In genomic region chr7:66100408-66101050, GRCh38 we compare ENCODE assay signal across 8 cellular contexts. TPM values are rescaled to one million over a fixed set of nuclear protein-coding genes. Genes with fewer than 3 reads are reported as not detected.
DNase-seq lines count a peak whose midpoint lies in the region; ATAC-seq and TF ChIP-seq lines count a peak whose summit lies in the region.

No MANE protein-coding gene starts in this region.

- CTCF ChIA-PET in AG04450 (lab: Charles Lee), result no interaction called here
- CTCF ChIA-PET in HCT116 (lab: Charles Lee), result no interaction called here

- no peaks in the 10 kb centered on the region for H4K20me1 ChIP-seq in HCT116 (ENCODE audit: insufficient read depth)

- no peaks in the 10 kb centered on the region for H3K36me3 Mint-ChIP-seq in activated T-helper 2 cell treated with anti-CD3 and anti-CD28 coated beads, Interferon-gamma antibody, Interleukin-2, Interleukin-4, amounts not matched to agents 10 μg/mL and 5 μg/mL and 100 μg/mL, durations not matched to agents 14 hours and 24 hours and 36 hours (ENCODE audit: low read depth)

- H3K27me3 ChIP-seq in AG04450 (ENCODE audit: control insufficient read depth, insufficient read depth, low read length) (no peaks in the 10 kb centered on the region), HCT116 (ENCODE audit: insufficient read depth, low read length) (no peaks in the 10 kb centered on the region), aorta (ENCODE audit: control insufficient read depth in 1 of 2, insufficient read depth in 2 of 2, low read length in 1 of 2) (no peaks in the 10 kb centered on the region)

- RAD21 ChIA-PET in HCT116 (lab: Charles Lee; ENCODE audit: low non-redundant PET in 1 of 2, low total read pairs in 2 of 2, uncharacterized antibody in 2 of 2, unreplicated experiment in 2 of 2), result no interaction called here

- POLR2A ChIA-PET in AG04450 (lab: Yijun Ruan, JAX), result interaction anchor here (0.7 to 1.7 kb wide), 5 partner anchors 11 to 430 kb away, joined by 3 to 14 read pairs (median 5); partner anchors contain the start of genes ASL and CRCP
- POLR2A ChIA-PET in HCT116 (lab: Charles Lee), result interaction anchor here (0.7 kb wide), 1 partner anchor 18 kb away, joined by 3 read pairs; no protein-coding TSS in a partner anchor

- peaks cover 7% of the 10 kb centered on the region for H3K4me1 Mint-ChIP-seq in activated T-helper 2 cell treated with anti-CD3 and anti-CD28 coated beads, Interferon-gamma antibody, Interleukin-2, Interleukin-4, amounts not matched to agents 10 μg/mL and 5 μg/mL and 100 μg/mL, durations not matched to agents 14 hours and 24 hours and 36 hours (ENCODE audit: low read depth)

- DNase-seq in AG04450 (ENCODE audit: low read depth, low spot score), result no peak
- DNase-seq in HCT116 (ENCODE audit: low read depth, low spot score), result no peak
- no peak for DNase-seq in activated T-helper 2 cell treated with anti-CD3 and anti-CD28 coated beads, Interferon-gamma antibody, Interleukin-2, Interleukin-4, amounts not matched to agents 10 μg/mL and 5 μg/mL and 100 μg/mL, durations not matched to agents 14 hours and 24 hours and 36 hours (ENCODE audit: low spot score)
- DNase-seq in lower leg skin (ENCODE audit: low spot score in 2 of 2), result no peak
- no peak for DNase-seq in aorta
- no peak for DNase-seq in GM19240 (ENCODE audit: insufficient read length, low spot score)

- TSS peak; percentile 81 for BruUV-seq in HCT116 (replicated peaks; lab: Mats Ljungman, UMichigan)

- peak overlapping the region; percentile 96 for H3K4me2 ChIP-seq in HCT116 (ENCODE audit: low read length)

- no peak for TF ChIP-seq RAD21 in HCT116 (IDR thresholded peaks at IDR 0.05; ENCODE audit: low read depth)

- intact Hi-C loops in HCT116 (cut with micrococcal nuclease), result no loop called here
- intact Hi-C loops in activated T-helper 2 cell treated with anti-CD3 and anti-CD28 coated beads, Interferon-gamma antibody, Interleukin-2, Interleukin-4, amounts not matched to agents 10 μg/mL and 5 μg/mL and 100 μg/mL, durations not matched to agents 14 hours and 24 hours and 36 hours (cut with micrococcal nuclease), result loop anchor here (2.0 kb wide), 1 partner anchor 14 kb away; the partner anchor contains the start of gene CRCP
- intact Hi-C loops in lower leg skin (cut with DNase I; ENCODE audit: low total_unique reads), result no loop called here
- intact Hi-C loops in aorta (cut with DNase I), result no loop called here

- peak overlapping the region; percentile 74 for H3K9ac ChIP-seq in HCT116 (ENCODE audit: low read length)

- no peak overlapping the region for H2AFZ ChIP-seq in HCT116 (ENCODE audit: low read depth, low read length, poor library complexity, severe bottlenecking)

- WGBS in lower leg skin, 2 donors, result 49 to 54% methylated on average over 12 of the region's 12 CpGs
- 47 to 50% methylated on average over 12 of the region's 12 CpGs for WGBS in aorta, 2 donors

- TF ChIP-seq CTCF in AG04450 (IDR thresholded peaks at IDR 0.05; ENCODE audit: low read depth, low read length), result no peak
- no peak for TF ChIP-seq CTCF in HCT116 (IDR thresholded peaks at IDR 0.05 in 2 of 3, conservative IDR thresholded peaks at IDR 0.05 in 1 of 3; ENCODE audit: borderline replicate concordance in 1 of 3, insufficient read depth in 1 of 3, low read depth in 2 of 3, low read length in 2 of 3)
- no peak for TF ChIP-seq CTCF in lower leg skin (IDR thresholded peaks at IDR 0.05)

- no peak for TF ChIP-seq POLR2A in HCT116 (IDR thresholded peaks at IDR 0.05; ENCODE audit: borderline replicate concordance, extremely low read depth, insufficient read depth, insufficient read length)
- no peak for TF ChIP-seq POLR2A in lower leg skin (IDR thresholded peaks at IDR 0.05)

- no peaks in the 10 kb centered on the region for H3K9me3 Mint-ChIP-seq in activated T-helper 2 cell treated with anti-CD3 and anti-CD28 coated beads, Interferon-gamma antibody, Interleukin-2, Interleukin-4, amounts not matched to agents 10 μg/mL and 5 μg/mL and 100 μg/mL, durations not matched to agents 14 hours and 24 hours and 36 hours

- no peaks in the 10 kb centered on the region for H3K79me2 ChIP-seq in HCT116 (ENCODE audit: insufficient read depth, low read length)

- ATAC-seq in HCT116, result peak; percentile 13
- ATAC-seq in aorta (ENCODE audit: low FRiP score), result no peak
- ATAC-seq in GM18873 (IDR thresholded peaks at IDR 0.05; ENCODE audit: low FRiP score, unreplicated experiment), result no peak
- ATAC-seq in GM21423 (IDR thresholded peaks at IDR 0.05; ENCODE audit: unreplicated experiment), result no peak

- H3K27ac Mint-ChIP-seq in activated T-helper 2 cell treated with anti-CD3 and anti-CD28 coated beads, Interferon-gamma antibody, Interleukin-2, Interleukin-4, amounts not matched to agents 10 μg/mL and 5 μg/mL and 100 μg/mL, durations not matched to agents 14 hours and 24 hours and 36 hours, result peak overlapping the region; percentile 81

- no peaks in the 10 kb centered on the region for H3K9me2 ChIP-seq in HCT116 (ENCODE audit: insufficient read depth)

- peak overlapping the region; percentile 59 for H3K4me3 ChIP-seq in AG04450 (ENCODE audit: low read depth, low read length)
- peak overlapping the region; percentile 54 to 62 for H3K4me3 ChIP-seq in HCT116 (replicated peaks in 1 of 2; ENCODE audit: low read depth in 1 of 2, low read length in 2 of 2)
- peak overlapping the region; percentile 6 for H3K4me3 ChIP-seq in lower leg skin (ENCODE audit: low read depth, poor library complexity, severe bottlenecking)
- peak overlapping the region in 1 of 2 donors; percentile 1 for H3K4me3 ChIP-seq in aorta (ENCODE audit: low read length in 2 of 2)

- H3K4me1 ChIP-seq in HCT116 (ENCODE audit: control insufficient read depth in 1 of 2, insufficient read depth in 2 of 2, low read length in 2 of 2) (peaks cover 40 to 62% of the 10 kb centered on the region in 2 experiments), aorta (ENCODE audit: control insufficient read depth in 1 of 2, insufficient read depth in 2 of 2, low read length in 2 of 2) (no peaks in the 10 kb centered on the region)

- H3K36me3 ChIP-seq in HCT116 (ENCODE audit: control insufficient read depth in 1 of 2, insufficient read depth in 2 of 2, low read length in 2 of 2) (no peaks in the 10 kb centered on the region), aorta (ENCODE audit: control insufficient read depth in 1 of 2, insufficient read depth in 2 of 2, low read length in 1 of 2) (no peaks in the 10 kb centered on the region)

- peak overlapping the region; percentile 78 for H3K4me3 Mint-ChIP-seq in activated T-helper 2 cell treated with anti-CD3 and anti-CD28 coated beads, Interferon-gamma antibody, Interleukin-2, Interleukin-4, amounts not matched to agents 10 μg/mL and 5 μg/mL and 100 μg/mL, durations not matched to agents 14 hours and 24 hours and 36 hours (ENCODE audit: low read depth)

- no peaks in the 10 kb centered on the region for H3K27me3 Mint-ChIP-seq in activated T-helper 2 cell treated with anti-CD3 and anti-CD28 coated beads, Interferon-gamma antibody, Interleukin-2, Interleukin-4, amounts not matched to agents 10 μg/mL and 5 μg/mL and 100 μg/mL, durations not matched to agents 14 hours and 24 hours and 36 hours (ENCODE audit: low read depth)

- H3K9me3 ChIP-seq in AG04450 (ENCODE audit: control insufficient read depth, insufficient read depth, low read length) (no peaks in the 10 kb centered on the region), HCT116 (ENCODE audit: control insufficient read depth in 1 of 2, insufficient read depth in 1 of 2, low read depth in 1 of 2, low read length in 2 of 2) (no peaks in the 10 kb centered on the region), aorta (ENCODE audit: control insufficient read depth, low read length) (no peaks in the 10 kb centered on the region)

- H3K27ac ChIP-seq in AG04450 (ENCODE audit: low read depth, low read length), result peak overlapping the region; percentile 75
- peak overlapping the region; percentile 99 for H3K27ac ChIP-seq in HCT116 (ENCODE audit: low read depth, low read length)
- H3K27ac ChIP-seq in aorta (ENCODE audit: low read depth in 1 of 2, low read length in 2 of 2), result peak overlapping the region; percentile 61 to 79

TF ChIP-seq in HCT116, 20 proteins besides CTCF, POLR2A, EP300 and RAD21 (continues in another document):
- TF ChIP-seq CBX3 (IDR thresholded peaks at IDR 0.05; ENCODE audit: low read depth) (no peak), ZNF274 (IDR thresholded peaks at IDR 0.05; ENCODE audit: low read depth, low read length) (no peak), POLR2AphosphoS5 (IDR thresholded peaks at IDR 0.05; ENCODE audit: low read depth, low read length) (no peak; the same call in 1 of the 2 replicates), YY1 (IDR thresholded peaks at IDR 0.05; ENCODE audit: extremely low read depth, insufficient replicate concordance, low read depth, low read length) (no peak), SRF (IDR thresholded peaks at IDR 0.05; ENCODE audit: low read depth) (no peak), JUND (IDR thresholded peaks at IDR 0.05) (no peak), SP1 (IDR thresholded peaks at IDR 0.05; ENCODE audit: low read depth) (no peak), FOSL1 (IDR thresholded peaks at IDR 0.05; ENCODE audit: low read depth) (no peak), EZH2 (IDR thresholded peaks at IDR 0.05) (no peak)

RNA-seq across cellular contexts. Expression of gene CRCP, which starts 14.1 kb away (rescaled TPM):
- polyA plus RNA-seq in AG04450 (2011; rRNA removed) (26.0 and 28.5 TPM in 2 replicates), aorta (10 to 100 TPM; 16.8 to 23.7 TPM)
- polyA minus RNA-seq in AG04450 (2011; rRNA and poly(A)+ RNA removed), result 42.5 and 46.2 TPM in 2 replicates
- total RNA-seq in HCT116 (2021; ENCODE audit: unreplicated experiment) (28.4 TPM), lower leg skin (10 to 100 TPM; 35.6 to 72.4 (median 45.3) TPM), aorta (10 to 100 TPM; 27.1 to 29.5 TPM)
- polyA plus RNA-seq in HCT116 (2012), result 16.6 and 16.9 TPM in 2 replicates
- total RNA-seq in activated T-helper 2 cell treated with anti-CD3 and anti-CD28 coated beads, Interferon-gamma antibody, Interleukin-2, Interleukin-4, amounts not matched to agents 10 μg/mL and 5 μg/mL and 100 μg/mL, durations not matched to agents 14 hours and 24 hours and 36 hours, result 32.8 and 37.9 TPM in 2 replicates

RNA-seq across cellular contexts. Expression of gene ASL, which starts 24.9 kb away (rescaled TPM):
- polyA plus RNA-seq in AG04450 (2011; rRNA removed) (20.2 and 25.9 TPM in 2 replicates), aorta (10 to 100 TPM; 26.8 to 98.7 TPM)
- polyA minus RNA-seq in AG04450 (2011; rRNA and poly(A)+ RNA removed), result 17.5 and 26.5 TPM in 2 replicates
- total RNA-seq in HCT116 (2021; ENCODE audit: unreplicated experiment) (46.9 TPM), lower leg skin (10 to 100 TPM; 14.6 to 29.0 (median 27.9) TPM), aorta (10 to 100 TPM; 29.1 to 30.3 TPM)
- polyA plus RNA-seq in HCT116 (2012), result 60.1 and 60.5 TPM in 2 replicates
- total RNA-seq in activated T-helper 2 cell treated with anti-CD3 and anti-CD28 coated beads, Interferon-gamma antibody, Interleukin-2, Interleukin-4, amounts not matched to agents 10 μg/mL and 5 μg/mL and 100 μg/mL, durations not matched to agents 14 hours and 24 hours and 36 hours, result 48.0 and 49.1 TPM in 2 replicates
